ENCODE assay signal across 2 cellular contexts in the genomic region with DNA sequence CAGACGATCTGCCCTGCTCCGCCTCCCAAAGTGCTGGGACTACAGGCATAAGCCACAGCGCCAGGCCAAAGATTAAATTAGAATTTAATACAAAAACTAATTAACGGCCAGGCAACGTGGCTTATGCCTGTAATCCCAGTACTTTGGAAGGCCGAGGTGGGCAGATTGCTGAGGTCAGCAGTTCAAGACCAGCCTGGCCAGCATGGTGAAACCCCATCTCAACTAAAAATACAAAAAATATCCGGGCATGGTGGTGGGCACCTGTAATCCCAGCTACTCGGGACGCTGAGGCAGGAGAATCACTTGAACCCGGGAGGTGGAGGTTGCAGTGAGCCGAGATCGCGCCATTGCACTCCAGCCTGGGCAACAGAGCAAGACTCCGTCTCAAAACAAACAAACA. TPM values are rescaled to one million over a fixed set of nuclear protein-coding genes. Genes with fewer than 3 reads are reported as not detected.
"Had no signal": no experiment of that assay in that cellular context is flagged by ENCODE, and none has a peak within 500 bp of the region (broad histone marks: within the 10 kb centered on the region; RNA-seq: fewer than 3 reads in every experiment).

No MANE protein-coding gene starts in this region.

RNA-seq across cellular contexts. Expression of gene MBD3L3, which starts 2.8 kb away (rescaled TPM):
- total RNA-seq: GM12878 had no signal
- polyA plus RNA-seq: GM12878 had no signal

RNA-seq across cellular contexts. Expression of gene MBD3L2, which starts 6.6 kb away (rescaled TPM):
- total RNA-seq: GM12878 had no signal
- polyA plus RNA-seq: GM12878 had no signal

RNA-seq across cellular contexts. Expression of gene MBD3L4, which starts 15.7 kb away (rescaled TPM):
- total RNA-seq: G401, GM12878 had no signal
- polyA plus RNA-seq: GM12878 had no signal

RNA-seq across cellular contexts. Expression of gene MBD3L5, which starts 25.3 kb away (rescaled TPM):
- total RNA-seq: G401, GM12878 had no signal
- polyA plus RNA-seq: GM12878 had no signal
